ENCODE assay signal across 19 cellular contexts in the genomic region with DNA sequence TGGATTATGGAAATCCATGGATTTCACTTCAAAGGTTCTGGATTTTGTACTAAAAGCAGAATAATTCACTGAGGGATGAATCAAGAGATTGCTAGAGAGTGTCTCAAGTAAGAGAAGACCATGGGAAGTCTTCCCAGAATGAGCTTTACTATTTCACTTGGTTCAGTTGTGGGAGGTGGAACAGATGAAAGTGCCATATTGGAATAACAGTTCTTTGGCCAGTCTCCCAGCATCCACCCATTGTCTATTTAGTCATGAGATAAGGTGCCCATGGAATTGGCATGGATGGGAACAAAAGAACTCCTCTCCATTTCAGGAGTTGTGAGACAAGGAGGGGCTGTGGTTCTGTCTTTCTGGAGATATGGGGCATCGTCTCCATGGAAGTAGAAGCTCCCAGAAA. TPM values are rescaled to one million over a fixed set of nuclear protein-coding genes. Genes with fewer than 3 reads are reported as not detected.
A peak's percentile ranks its signal among the peaks of the same experiment; 100 is the strongest.
DNase-seq lines count a peak whose midpoint lies in the region; ATAC-seq and TF ChIP-seq lines count a peak whose summit lies in the region.
"Had no signal": no experiment of that assay in that cellular context is flagged by ENCODE, and none has a peak within 500 bp of the region (broad histone marks: within the 10 kb centered on the region; RNA-seq: fewer than 3 reads in every experiment).

No MANE protein-coding gene starts in this region.

- no peaks in the 10 kb centered on the region for H3K4me1 Mint-ChIP-seq in activated T-cell treated with anti-CD3 and anti-CD28 coated beads, Interleukin-2, amount 50 U/mL, for 72 hours (ENCODE audit: low read depth)
- H3K4me1 Mint-ChIP-seq: CD4-positive, alpha-beta memory T cell had no signal

- H3K4me3 Mint-ChIP-seq in activated T-cell treated with anti-CD3 and anti-CD28 coated beads, Interleukin-2, amount 50 U/mL, for 72 hours = no peak overlapping the region
- H3K4me3 Mint-ChIP-seq: CD4-positive, alpha-beta memory T cell; GM23338; H9 had no signal

- ATAC-seq in activated T-cell treated with anti-CD3 and anti-CD28 coated beads, Interleukin-2, amount 50 U/mL, for 72 hours (replicated peaks in 1 of 2) = no peak
- ATAC-seq in mucosa of descending colon = no peak
- ATAC-seq: A549, GM23338, HCT116 had no signal

- no peaks in the 10 kb centered on the region for H3K36me3 ChIP-seq in mucosa of descending colon (ENCODE audit: low read depth)

- no peak overlapping the region for H3K4me3 ChIP-seq in mucosa of descending colon
- H3K4me3 ChIP-seq: A549, GM23338 had no signal

- H3K4me1 ChIP-seq in mucosa of descending colon (ENCODE audit: low read depth) = no peaks in the 10 kb centered on the region
- H3K4me1 ChIP-seq: A549 had no signal

- peaks cover 16% of the 10 kb centered on the region for H3K27me3 Mint-ChIP-seq in activated T-cell treated with anti-CD3 and anti-CD28 coated beads, Interleukin-2, amount 50 U/mL, for 72 hours (ENCODE audit: low read depth)

- H3K27ac Mint-ChIP-seq in activated T-cell treated with anti-CD3 and anti-CD28 coated beads, Interleukin-2, amount 50 U/mL, for 72 hours = no peak overlapping the region
- H3K27ac Mint-ChIP-seq: CD4-positive, alpha-beta memory T cell; GM23338; H9 had no signal

- TF ChIP-seq CTCF in mucosa of descending colon (IDR thresholded peaks at IDR 0.05) = no peak

- H3K9me3 Mint-ChIP-seq in activated T-cell treated with anti-CD3 and anti-CD28 coated beads, Interleukin-2, amount 50 U/mL, for 72 hours = no peaks in the 10 kb centered on the region

- intact Hi-C loops in mucosa of descending colon (cut with DNase I, micrococcal nuclease) = no loop called here

- H3K36me3 Mint-ChIP-seq in activated T-cell treated with anti-CD3 and anti-CD28 coated beads, Interleukin-2, amount 50 U/mL, for 72 hours (ENCODE audit: insufficient read depth in 2 of 2) = no peaks in the 10 kb centered on the region
- H3K36me3 Mint-ChIP-seq: CD4-positive, alpha-beta memory T cell had no signal

- H3K9me3 ChIP-seq in mucosa of descending colon = no peaks in the 10 kb centered on the region
- H3K9me3 ChIP-seq: A549 had no signal

- DNase-seq in Ammon's horn (ENCODE audit: low spot score) (peak; percentile 9), cerebellar cortex (ENCODE audit: low spot score) (peak; percentile 46), middle frontal gyrus (ENCODE audit: extremely low spot score, low spot score) (peak; percentile 24), mucosa of descending colon (no peak), SHP77 treated with DMSO at 0.1 percent for 48 hours (lab: John Stamatoyannopoulos, UW) (no peak)
- no peak for DNase-seq in activated T-cell treated with anti-CD3 and anti-CD28 coated beads, Interleukin-2, amount 50 U/mL, for 72 hours
- DNase-seq: 8988T; ACHN; AML-193; Calu3; CD4-positive, alpha-beta memory T cell; COR-L47; DMS79; EL; GF-D8; H9 had no signal

RNA-seq across cellular contexts. Expression of gene CLEC3A, which starts 36.3 kb away (rescaled TPM):
- not detected for total RNA-seq in activated T-cell treated with anti-CD3 and anti-CD28 coated beads, Interleukin-2, amount 50 U/mL, for 72 hours
- not detected for total RNA-seq in mucosa of descending colon
- total RNA-seq: Calu3; CD4-positive, alpha-beta memory T cell; GM23338; H9 had no signal

Comparison
In these comparisons a context has a peak if more than half of its experiments do, and no peak if none do; other contexts are left out.
1. DNase-seq: peak in Ammon's horn (single experiment), cerebellar cortex (single experiment) and middle frontal gyrus (single experiment); none in activated T-cell treated with anti-CD3 and anti-CD28 coated beads, Interleukin-2, amount 50 U/mL, for 72 hours (0 of 2), mucosa of descending colon (0 of 3) and SHP77 treated with DMSO at 0.1 percent for 48 hours (single experiment).